Comparison of ENCODE assay signal across 15 cellular contexts in genomic region chr5:179324760-179325295, GRCh38. TPM values are rescaled to one million over a fixed set of nuclear protein-coding genes. Genes with fewer than 3 reads are reported as not detected.
"Had no signal": no experiment of that assay in that cellular context is flagged by ENCODE, and none has a peak within 500 bp of the region (broad histone marks: within the 10 kb centered on the region; RNA-seq: fewer than 3 reads in every experiment).

No MANE protein-coding gene starts in this region.

- H3K27ac ChIP-seq: SK-N-MC, WERI-Rb-1 had no signal

- H3K36me3 ChIP-seq: adrenal gland, WERI-Rb-1 had no signal

- H3K4me3 ChIP-seq: adrenal gland, SK-N-MC had no signal

- DNase-seq: activated CD4-positive, alpha-beta T cell treated with anti-CD3 and anti-CD28 coated beads, Interleukin-2, amount 50 U/mL, for 48 hours; activated gamma-delta T cell treated with Interleukin-2 at 50 U/mL for 16 hours; activated T-cell treated with anti-CD3 and anti-CD28 coated beads for 4 hours; erythroblast; foreskin melanocyte; mesenchymal stem cell; nucleus accumbens; stimulated activated naive B cell treated with anti-CD40 and anti-IgM and Interleukin-4, amounts not matched to agents 10 μg/mL and 1 μg/mL and 100 μg/mL, for 72 hours; WERI-Rb-1 had no signal

- ATAC-seq: activated naive CD4-positive, alpha-beta T cell treated with anti-CD3 and anti-CD28 coated beads, Interleukin-2, amount 50 U/mL, for 72 hours; naive thymus-derived CD8-positive, alpha-beta T cell; stimulated activated naive B cell treated with anti-CD40 and anti-IgM and Interleukin-4, amounts not matched to agents 10 μg/mL and 1 μg/mL and 100 μg/mL, for 72 hours had no signal

- H3K27me3 ChIP-seq: adrenal gland had no signal

- H3K4me1 ChIP-seq: adrenal gland had no signal

- H3K9me3 ChIP-seq: adrenal gland had no signal

RNA-seq across cellular contexts. Expression of gene ADAMTS2, which starts 20.4 kb away (rescaled TPM):
- total RNA-seq: activated naive CD4-positive, alpha-beta T cell treated with anti-CD3 and anti-CD28 coated beads, Interleukin-2, amount 50 U/mL, for 72 hours; activated T-helper 1 cell treated with anti-CD3 and anti-CD28 coated beads, Interleukin-12 subunit alpha, Interleukin-12 subunit beta, Interleukin-2, Interleukin-4 antibody, amounts not matched to agents 30 ng/mL and 10 ng/mL and 1 ng/mL, durations not matched to agents 14 hours and 24 hours and 36 hours; naive thymus-derived CD8-positive, alpha-beta T cell; T-helper 2 cell treated with Interferon-gamma antibody and Interleukin-4, amounts not matched to agents 100 ng/mL and 5 ng/mL, for 36 hours had no signal
